1 cellular context compared by ENCODE assay signal in genomic region chr18:22515250-22515649, GRCh38.
TF ChIP-seq lines count a peak whose summit lies in the region.

No MANE protein-coding gene starts in this region.

TF ChIP-seq in K562, 482 proteins besides CTCF, POLR2A, EP300 and RAD21 (continued from another document):
- TF ChIP-seq, protein P1, sequence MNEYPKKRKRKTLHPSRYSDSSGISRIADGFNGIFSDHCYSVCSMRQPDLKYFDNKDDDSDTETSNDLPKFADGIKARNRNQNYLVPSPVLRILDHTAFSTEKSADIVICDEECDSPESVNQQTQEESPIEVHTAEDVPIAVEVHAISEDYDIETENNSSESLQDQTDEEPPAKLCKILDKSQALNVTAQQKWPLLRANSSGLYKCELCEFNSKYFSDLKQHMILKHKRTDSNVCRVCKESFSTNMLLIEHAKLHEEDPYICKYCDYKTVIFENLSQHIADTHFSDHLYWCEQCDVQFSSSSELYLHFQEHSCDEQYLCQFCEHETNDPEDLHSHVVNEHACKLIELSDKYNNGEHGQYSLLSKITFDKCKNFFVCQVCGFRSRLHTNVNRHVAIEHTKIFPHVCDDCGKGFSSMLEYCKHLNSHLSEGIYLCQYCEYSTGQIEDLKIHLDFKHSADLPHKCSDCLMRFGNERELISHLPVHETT (CRISPR knock-in tag; conservative IDR thresholded peaks at IDR 0.05 in 1 of 2, IDR thresholded peaks at IDR 0.05 in 1 of 2): no peak
- no peak for TF ChIP-seq PRDM10 (IDR thresholded peaks at IDR 0.05; ENCODE audit: partially characterized antibody)
- TF ChIP-seq XRCC4 (IDR thresholded peaks at IDR 0.05; ENCODE audit: extremely low read depth, insufficient read depth, insufficient read length): no peak
- no peak for TF ChIP-seq ZNF224 (CRISPR knock-in tag; IDR thresholded peaks at IDR 0.05)
- no peak for TF ChIP-seq ZNF24 (IDR thresholded peaks at IDR 0.05)
- no peak for TF ChIP-seq CC2D1A (IDR thresholded peaks at IDR 0.05)
